8 cellular contexts compared by ENCODE assay signal in genomic region chr21:32520885-32521735, GRCh38.
DNase-seq lines count a peak whose midpoint lies in the region; ATAC-seq and TF ChIP-seq lines count a peak whose summit lies in the region.

No MANE protein-coding gene starts in this region.

- no peak overlapping the region for H3K4me3 ChIP-seq in HL-60 (replicated peaks; ENCODE audit: insufficient read depth, low read length)

- H3K27me3 Mint-ChIP-seq in T-helper 17 cell: no peaks in the 10 kb centered on the region

- no peak overlapping the region for H3K4me3 Mint-ChIP-seq in T-helper 17 cell

- ATAC-seq in T-helper 17 cell (no peak), sciatic nerve (peak; percentile 81), HG03045 (IDR thresholded peaks at IDR 0.05; ENCODE audit: unreplicated experiment) (no peak), HG03432 (IDR thresholded peaks at IDR 0.05; ENCODE audit: unreplicated experiment) (no peak)

- H3K27ac ChIP-seq in HL-60 (replicated peaks): no peak overlapping the region

- peak overlapping the region; percentile 45 for H3K27ac Mint-ChIP-seq in T-helper 17 cell

- no peaks in the 10 kb centered on the region for H3K9me3 ChIP-seq in T-helper 17 cell (ENCODE audit: control insufficient read depth, low read length, poor library complexity, severe bottlenecking)

- intact Hi-C loops in sciatic nerve (cut with DNase I): no loop called here

- H3K36me3 Mint-ChIP-seq in T-helper 17 cell (ENCODE audit: low read depth): no peaks in the 10 kb centered on the region

- DNase-seq in HL-60 (ENCODE audit: low read depth in 1 of 2, low spot score in 1 of 2) (peak; percentile 39 to 63), T-helper 17 cell (no peak), globus pallidus (ENCODE audit: low spot score) (peak; percentile 67), sciatic nerve (ENCODE audit: low spot score) (peak; percentile 90), T-helper 1 cell (no peak), SW 1271 (lab: John Stamatoyannopoulos, UW) (no peak)

- peaks cover 10% of the 10 kb centered on the region for H3K4me1 Mint-ChIP-seq in T-helper 17 cell

- no peaks in the 10 kb centered on the region for H3K27me3 ChIP-seq in HL-60 (ENCODE audit: insufficient read depth, poor library complexity, severe bottlenecking)

- no peak for TF ChIP-seq CTCF in HL-60 (IDR thresholded peaks at IDR 0.05; ENCODE audit: insufficient read depth, low read length)

Comparison
In these comparisons a context has a peak if more than half of its experiments do, and no peak if none do; other contexts are left out.
1. DNase-seq: peak in HL-60 (2 of 2), globus pallidus (single experiment) and sciatic nerve (single experiment); none in T-helper 17 cell (0 of 3), T-helper 1 cell (0 of 5) and SW 1271 (0 of 2).